Comparison of ENCODE assay signal across 8 cellular contexts in genomic region chrX:18886344-18887161, GRCh38.
DNase-seq lines count a peak whose midpoint lies in the region; ATAC-seq and TF ChIP-seq lines count a peak whose summit lies in the region.

No MANE protein-coding gene starts in this region.

- H3K4me3 ChIP-seq in muscle layer of colon (ENCODE audit: low read depth in 1 of 2, low read length in 2 of 2) (peak overlapping the region; percentile 20 to 72), subcutaneous abdominal adipose tissue (ENCODE audit: low read depth in 1 of 5, low read length in 5 of 5) (peak overlapping the region; percentile 55 to 77 (median 62))

- peak; percentile 60 for TF ChIP-seq CTCF in AG09319 (IDR thresholded peaks at IDR 0.05; ENCODE audit: low read depth, low read length)

- peak overlapping the region; percentile 33 for H3K9ac ChIP-seq in muscle layer of colon (ENCODE audit: low read length)
- peak overlapping the region; percentile 16 to 67 (median 31) for H3K9ac ChIP-seq in subcutaneous abdominal adipose tissue (ENCODE audit: low read length in 5 of 5)

- ATAC-seq in GM18520 (IDR thresholded peaks at IDR 0.05; ENCODE audit: unreplicated experiment) (peak; percentile 59), HG03025 (IDR thresholded peaks at IDR 0.05; ENCODE audit: low FRiP score, unreplicated experiment) (peak; percentile 73)
- peak; percentile 81 for ATAC-seq in activated CD8-positive, alpha-beta memory T cell treated with anti-CD3 and anti-CD28 coated beads, Interleukin-2, amount 10 ng/mL, durations not matched to agents 7 days and 5 days

- H3K27me3 Mint-ChIP-seq in activated CD8-positive, alpha-beta memory T cell treated with anti-CD3 and anti-CD28 coated beads, Interleukin-2, amount 10 ng/mL, durations not matched to agents 7 days and 5 days = no peaks in the 10 kb centered on the region

- no peaks in the 10 kb centered on the region for H3K9me3 Mint-ChIP-seq in activated CD8-positive, alpha-beta memory T cell treated with anti-CD3 and anti-CD28 coated beads, Interleukin-2, amount 10 ng/mL, durations not matched to agents 7 days and 5 days (ENCODE audit: low read depth)

- no peaks in the 10 kb centered on the region for H3K36me3 Mint-ChIP-seq in activated CD8-positive, alpha-beta memory T cell treated with anti-CD3 and anti-CD28 coated beads, Interleukin-2, amount 10 ng/mL, durations not matched to agents 7 days and 5 days

- peaks cover 0 to 17% of the 10 kb centered on the region in 2 donors for H3K27me3 ChIP-seq in muscle layer of colon (ENCODE audit: control insufficient read depth in 1 of 2, insufficient read depth in 2 of 2, low read length in 2 of 2)
- H3K27me3 ChIP-seq in subcutaneous abdominal adipose tissue (ENCODE audit: control insufficient read depth in 5 of 5, insufficient read depth in 4 of 5, low read length in 5 of 5) = peaks cover 0 to 10% (median 9%) of the 10 kb centered on the region in 5 donors

- peaks cover 17% of the 10 kb centered on the region for H3K4me1 Mint-ChIP-seq in activated CD8-positive, alpha-beta memory T cell treated with anti-CD3 and anti-CD28 coated beads, Interleukin-2, amount 10 ng/mL, durations not matched to agents 7 days and 5 days

- TF ChIP-seq POLR2A in erythroblast (IDR thresholded peaks at IDR 0.05; ENCODE audit: low read length) = no peak

- peak overlapping the region; percentile 76 for H3K27ac Mint-ChIP-seq in activated CD8-positive, alpha-beta memory T cell treated with anti-CD3 and anti-CD28 coated beads, Interleukin-2, amount 10 ng/mL, durations not matched to agents 7 days and 5 days

- CTCF ChIA-PET in activated CD8-positive, alpha-beta memory T cell treated with anti-CD3 and anti-CD28 coated beads, Interleukin-2, amount 10 ng/mL, durations not matched to agents 7 days and 5 days (lab: Charles Lee) = interaction anchor here (1.0 kb wide), 1 partner anchor 26 kb away, joined by 3 read pairs; no protein-coding TSS in a partner anchor

- peak overlapping the region; percentile 70 for H3K4me3 Mint-ChIP-seq in activated CD8-positive, alpha-beta memory T cell treated with anti-CD3 and anti-CD28 coated beads, Interleukin-2, amount 10 ng/mL, durations not matched to agents 7 days and 5 days

- H3K27ac ChIP-seq in muscle layer of colon (ENCODE audit: low read depth, low read length) = no peak overlapping the region
- H3K27ac ChIP-seq in subcutaneous abdominal adipose tissue (ENCODE audit: low read depth, low read length) = peak overlapping the region; percentile 67

- H3K4me1 ChIP-seq in muscle layer of colon (ENCODE audit: insufficient read depth, low read length) = peaks cover 8% of the 10 kb centered on the region
- H3K4me1 ChIP-seq in subcutaneous abdominal adipose tissue (ENCODE audit: control insufficient read depth in 5 of 5, insufficient read depth in 5 of 5, low read length in 5 of 5) = peaks cover 0 to 40% (median 27%) of the 10 kb centered on the region in 5 donors

- H3K36me3 ChIP-seq in muscle layer of colon (ENCODE audit: insufficient read depth, low read length) = no peaks in the 10 kb centered on the region
- no peaks in the 10 kb centered on the region for H3K36me3 ChIP-seq in subcutaneous abdominal adipose tissue (ENCODE audit: control insufficient read depth in 5 of 5, insufficient read depth in 5 of 5, low read length in 5 of 5)

- H3K9me3 ChIP-seq in muscle layer of colon (ENCODE audit: low read length) = no peaks in the 10 kb centered on the region
- H3K9me3 ChIP-seq in subcutaneous abdominal adipose tissue (ENCODE audit: control insufficient read depth in 5 of 5, low read length in 5 of 5) = peaks cover 0 to 8% (median 4%) of the 10 kb centered on the region in 5 donors

- DNase-seq in AG09319 (ENCODE audit: extremely low read depth, low read depth) (no peak), NCI-H524 (lab: John Stamatoyannopoulos, UW) (peak; percentile 86 to 88), erythroblast (lab: John Stamatoyannopoulos, UW) (peak; percentile 61 to 64)
- peak; percentile 56 for DNase-seq in activated CD8-positive, alpha-beta memory T cell treated with anti-CD3 and anti-CD28 coated beads, Interleukin-2, amount 10 ng/mL, durations not matched to agents 7 days and 5 days
